8 cellular contexts compared by ENCODE assay signal in the genomic region with DNA sequence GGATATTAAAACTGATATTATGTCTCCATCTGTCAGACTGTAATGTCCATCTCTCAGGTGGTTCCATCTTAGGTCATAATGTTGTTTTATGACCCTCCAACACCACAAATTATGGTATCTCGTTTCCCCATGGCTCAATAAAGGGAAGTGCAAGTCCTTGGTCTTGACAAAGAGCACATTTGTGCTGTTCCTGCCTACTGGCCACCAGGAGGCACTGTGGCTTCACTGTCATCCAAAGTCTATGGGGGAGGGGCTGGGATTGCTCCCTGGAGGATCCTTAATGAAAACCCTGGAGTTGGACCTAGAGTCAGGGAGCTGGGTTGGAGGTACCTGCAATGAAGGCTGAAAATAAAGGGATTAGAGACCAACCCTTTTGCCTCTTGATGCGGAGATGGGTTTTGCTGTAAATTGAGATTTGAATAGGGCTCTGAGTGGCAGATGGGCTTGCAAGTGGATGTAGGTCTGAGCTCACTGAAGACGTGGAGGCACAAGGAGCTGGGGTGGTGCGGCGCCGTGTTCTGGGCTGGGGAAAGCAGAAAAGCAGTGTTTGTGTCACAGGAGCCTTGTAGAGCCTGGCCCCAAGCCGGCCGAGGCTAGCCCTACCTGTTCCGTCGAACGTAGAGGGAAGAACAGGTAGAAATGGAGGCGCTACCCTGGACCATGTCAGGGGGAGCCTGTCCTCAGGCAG.
DNase-seq lines count a peak whose midpoint lies in the region; ATAC-seq and TF ChIP-seq lines count a peak whose summit lies in the region.

No MANE protein-coding gene starts in this region.

- CTCF ChIA-PET in activated CD4-positive, alpha-beta T cell treated with anti-CD3 and anti-CD28 coated beads for 36 hours (lab: Charles Lee): interaction anchor here (0.7 to 0.9 kb wide), 3 partner anchors 19 to 454 kb away, joined by 4 read pairs; no protein-coding TSS in a partner anchor

- H3K36me3 Mint-ChIP-seq in activated CD4-positive, alpha-beta T cell treated with anti-CD3 and anti-CD28 coated beads for 36 hours (ENCODE audit: low read depth): no peaks in the 10 kb centered on the region

- no peaks in the 10 kb centered on the region for H3K27me3 ChIP-seq in gastrocnemius medialis

- no peak overlapping the region for H3K4me3 Mint-ChIP-seq in activated CD4-positive, alpha-beta T cell treated with anti-CD3 and anti-CD28 coated beads for 36 hours

- peaks cover 57% of the 10 kb centered on the region for H3K4me1 Mint-ChIP-seq in activated CD4-positive, alpha-beta T cell treated with anti-CD3 and anti-CD28 coated beads for 36 hours

- peak; percentile 59 for DNase-seq in activated CD4-positive, alpha-beta T cell treated with anti-CD3 and anti-CD28 coated beads for 36 hours
- no peak for DNase-seq in activated CD4-positive, alpha-beta T cell treated with anti-CD3 and anti-CD28 coated beads for 1 hour
- DNase-seq in SK-N-DZ (ENCODE audit: low spot score) (peak; percentile 62), fibroblast of peridontal ligament (ENCODE audit: extremely low read depth) (peak; percentile 31), gastrocnemius medialis (peak in 1 of 2 donors; percentile 20)
- no peak for DNase-seq in NK-92 treated with Interleukin-12 subunit alpha and Interleukin-12 subunit beta, amount 100 ng/mL, for 24 hours (lab: John Stamatoyannopoulos, UW)

- TF ChIP-seq CTCF in gastrocnemius medialis (IDR thresholded peaks at IDR 0.05 in 4 of 5, conservative IDR thresholded peaks at IDR 0.05 in 1 of 5): peak in 4 of 5 experiments; percentile 23 to 45 (median 26)

- no peak overlapping the region for H3K4me3 ChIP-seq in gastrocnemius medialis

- in situ Hi-C loops in gastrocnemius medialis (cut with MboI; ENCODE audit: low sequenced_read_pairs in 4 of 4): no loop called here

- no peaks in the 10 kb centered on the region for H3K9me3 ChIP-seq in gastrocnemius medialis

- no peaks in the 10 kb centered on the region for H3K36me3 ChIP-seq in gastrocnemius medialis

- H3K4me1 ChIP-seq in gastrocnemius medialis: no peaks in the 10 kb centered on the region

- no peak for TF ChIP-seq POLR2A in gastrocnemius medialis (IDR thresholded peaks at IDR 0.05)

- peak; percentile 49 for ATAC-seq in activated CD4-positive, alpha-beta T cell treated with anti-CD3 and anti-CD28 coated beads for 36 hours
- peak; percentile 40 for ATAC-seq in HG02798 (IDR thresholded peaks at IDR 0.05; ENCODE audit: poor library complexity, unreplicated experiment)
- peak in 1 of 2 donors; percentile 50 for ATAC-seq in gastrocnemius medialis
- ATAC-seq in HG02970 (IDR thresholded peaks at IDR 0.05; ENCODE audit: low FRiP score, unreplicated experiment): no peak

- POLR2A ChIA-PET in activated CD4-positive, alpha-beta T cell treated with anti-CD3 and anti-CD28 coated beads for 36 hours (lab: Charles Lee): no interaction called here

- intact Hi-C loops in activated CD4-positive, alpha-beta T cell treated with anti-CD3 and anti-CD28 coated beads for 36 hours (cut with DNase I, micrococcal nuclease): loop anchor here in 1 of 2 experiments (5.0 kb wide), 1 partner anchor 374 kb away; no protein-coding TSS in a partner anchor
- intact Hi-C loops in gastrocnemius medialis (cut with DNase I; ENCODE audit: low total_unique reads): no loop called here

- H3K9me3 Mint-ChIP-seq in activated CD4-positive, alpha-beta T cell treated with anti-CD3 and anti-CD28 coated beads for 36 hours (ENCODE audit: low read depth): no peaks in the 10 kb centered on the region

- H3K27ac Mint-ChIP-seq in activated CD4-positive, alpha-beta T cell treated with anti-CD3 and anti-CD28 coated beads for 36 hours: no peak overlapping the region

- H3K27me3 Mint-ChIP-seq in activated CD4-positive, alpha-beta T cell treated with anti-CD3 and anti-CD28 coated beads for 36 hours: no peaks in the 10 kb centered on the region

- no peak overlapping the region for H3K27ac ChIP-seq in gastrocnemius medialis

Comparison
In these comparisons a context has a peak if more than half of its experiments do, and no peak if none do; other contexts are left out.
1. DNase-seq: peak in activated CD4-positive, alpha-beta T cell treated with anti-CD3 and anti-CD28 coated beads for 36 hours (single experiment), SK-N-DZ (single experiment) and fibroblast of peridontal ligament (single experiment); none in activated CD4-positive, alpha-beta T cell treated with anti-CD3 and anti-CD28 coated beads for 1 hour (single experiment) and NK-92 treated with Interleukin-12 subunit alpha and Interleukin-12 subunit beta, amount 100 ng/mL, for 24 hours (single experiment).